1 cellular context compared by ENCODE assay signal in the genomic region with DNA sequence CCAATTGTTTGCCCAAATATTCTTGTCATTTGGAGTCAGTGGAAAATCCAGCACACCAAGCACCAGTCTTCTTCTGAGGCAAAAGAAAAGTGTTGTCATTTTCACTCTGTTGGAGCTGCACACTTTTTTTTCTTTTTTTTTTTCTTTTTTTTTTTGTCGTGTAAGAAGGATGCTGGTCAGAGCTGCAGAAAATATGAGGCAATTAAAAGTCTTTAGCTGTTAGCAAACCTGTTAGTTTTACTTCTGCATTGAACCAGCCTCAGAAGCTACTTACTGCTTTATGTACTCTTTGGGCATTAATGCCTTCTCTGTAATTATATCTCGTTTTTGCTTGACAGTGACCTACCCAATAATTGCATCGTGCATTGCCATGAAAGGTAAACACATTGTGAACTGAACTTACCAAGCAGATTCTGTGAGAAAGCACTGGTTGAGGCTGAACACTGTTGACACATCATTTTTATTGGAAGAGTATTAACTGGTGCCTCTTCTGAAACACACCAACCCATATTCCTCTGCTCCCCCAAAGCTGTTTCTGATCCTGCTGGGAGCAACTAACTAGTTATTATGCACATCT.
TF ChIP-seq lines count a peak whose summit lies in the region.

No MANE protein-coding gene starts in this region.

TF ChIP-seq in K562, 482 proteins besides CTCF, POLR2A, EP300 and RAD21 (continued from another document):
- TF ChIP-seq, protein P1, sequence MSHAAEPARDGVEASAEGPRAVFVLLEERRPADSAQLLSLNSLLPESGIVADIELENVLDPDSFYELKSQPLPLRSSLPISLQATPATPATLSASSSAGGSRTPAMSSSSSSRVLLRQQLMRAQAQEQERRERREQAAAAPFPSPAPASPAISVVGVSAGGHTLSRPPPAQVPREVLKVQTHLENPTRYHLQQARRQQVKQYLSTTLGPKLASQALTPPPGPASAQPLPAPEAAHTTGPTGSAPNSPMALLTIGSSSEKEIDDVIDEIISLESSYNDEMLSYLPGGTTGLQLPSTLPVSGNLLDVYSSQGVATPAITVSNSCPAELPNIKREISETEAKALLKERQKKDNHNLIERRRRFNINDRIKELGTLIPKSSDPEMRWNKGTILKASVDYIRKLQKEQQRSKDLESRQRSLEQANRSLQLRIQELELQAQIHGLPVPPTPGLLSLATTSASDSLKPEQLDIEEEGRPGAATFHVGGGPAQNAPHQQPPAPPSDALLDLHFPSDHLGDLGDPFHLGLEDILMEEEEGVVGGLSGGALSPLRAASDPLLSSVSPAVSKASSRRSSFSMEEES (CRISPR knock-in tag; IDR thresholded peaks at IDR 0.05): no peak
- TF ChIP-seq, protein P2, sequence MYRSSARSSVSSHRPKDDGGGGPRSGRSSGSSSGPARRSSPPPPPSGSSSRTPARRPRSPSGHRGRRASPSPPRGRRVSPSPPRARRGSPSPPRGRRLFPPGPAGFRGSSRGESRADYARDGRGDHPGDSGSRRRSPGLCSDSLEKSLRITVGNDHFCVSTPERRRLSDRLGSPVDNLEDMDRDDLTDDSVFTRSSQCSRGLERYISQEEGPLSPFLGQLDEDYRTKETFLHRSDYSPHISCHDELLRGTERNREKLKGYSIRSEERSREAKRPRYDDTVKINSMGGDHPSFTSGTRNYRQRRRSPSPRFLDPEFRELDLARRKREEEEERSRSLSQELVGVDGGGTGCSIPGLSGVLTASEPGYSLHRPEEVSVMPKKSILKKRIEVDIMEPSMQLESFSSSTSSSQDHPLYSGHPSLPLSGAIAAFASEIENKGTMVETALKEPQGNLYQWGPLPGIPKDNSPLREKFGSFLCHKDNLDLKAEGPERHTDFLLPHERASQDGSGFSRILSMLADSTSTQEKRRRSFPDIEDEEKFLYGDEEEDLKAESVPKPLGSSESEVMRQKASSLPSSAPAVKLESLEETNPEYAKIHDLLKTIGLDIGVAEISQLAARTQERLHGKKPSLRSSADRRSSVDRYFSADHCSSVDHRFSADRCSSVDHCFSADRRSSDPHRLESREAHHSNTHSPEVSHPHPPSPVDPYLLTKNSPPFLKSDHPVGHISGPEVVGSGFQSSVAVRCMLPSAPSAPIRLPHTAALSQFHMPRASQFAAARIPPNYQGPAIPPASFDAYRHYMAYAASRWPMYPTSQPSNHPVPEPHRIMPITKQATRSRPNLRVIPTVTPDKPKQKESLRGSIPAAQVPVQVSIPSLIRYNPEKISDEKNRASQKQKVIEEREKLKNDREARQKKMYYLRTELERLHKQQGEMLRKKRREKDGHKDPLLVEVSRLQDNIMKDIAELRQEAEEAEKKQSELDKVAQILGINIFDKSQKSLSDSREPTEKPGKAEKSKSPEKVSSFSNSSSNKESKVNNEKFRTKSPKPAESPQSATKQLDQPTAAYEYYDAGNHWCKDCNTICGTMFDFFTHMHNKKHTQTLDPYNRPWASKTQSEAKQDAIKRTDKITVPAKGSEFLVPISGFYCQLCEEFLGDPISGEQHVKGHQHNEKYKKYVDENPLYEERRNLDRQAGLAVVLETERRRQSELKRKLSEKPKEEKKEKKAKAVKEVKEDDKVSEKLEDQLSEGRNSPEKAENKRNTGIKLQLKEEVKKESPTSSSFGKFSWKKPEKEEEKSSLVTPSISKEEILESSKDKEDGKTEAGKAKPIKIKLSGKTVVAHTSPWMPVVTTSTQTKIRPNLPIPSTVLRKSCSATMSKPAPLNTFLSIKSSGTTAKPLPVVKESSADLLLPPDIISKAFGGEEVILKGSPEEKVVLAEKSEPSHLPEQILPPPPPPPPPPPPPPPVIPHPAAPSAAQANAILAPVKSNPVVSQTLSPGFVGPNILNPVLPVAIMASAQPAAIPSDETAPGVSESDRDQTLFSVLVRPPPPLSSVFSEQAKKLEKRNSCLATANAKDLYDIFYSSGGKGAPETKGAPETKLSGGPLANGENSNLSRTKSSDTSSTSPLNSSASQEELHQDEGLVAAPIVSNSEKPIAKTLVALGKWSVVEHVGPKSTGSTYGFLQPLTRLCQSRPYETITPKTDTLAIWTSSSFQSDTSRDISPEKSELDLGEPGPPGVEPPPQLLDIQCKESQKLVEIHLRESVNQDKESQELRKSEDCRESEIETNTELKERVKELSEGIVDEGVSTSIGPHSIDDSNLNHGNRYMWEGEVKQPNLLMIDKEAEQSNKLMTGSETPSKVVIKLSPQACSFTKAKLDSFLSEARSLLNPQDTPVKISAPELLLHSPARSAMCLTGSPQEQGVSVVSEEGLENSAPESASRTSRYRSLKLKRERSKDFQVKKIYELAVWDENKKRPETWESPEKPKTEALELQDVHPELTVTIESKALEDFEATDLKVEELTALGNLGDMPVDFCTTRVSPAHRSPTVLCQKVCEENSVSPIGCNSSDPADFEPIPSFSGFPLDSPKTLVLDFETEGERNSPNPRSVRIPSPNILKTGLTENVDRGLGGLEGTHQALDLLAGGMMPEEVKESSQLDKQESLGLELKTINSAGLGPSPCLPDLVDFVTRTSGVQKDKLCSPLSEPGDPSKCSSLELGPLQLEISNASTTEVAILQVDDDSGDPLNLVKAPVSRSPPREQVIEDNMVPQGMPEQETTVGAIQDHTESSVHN (IDR thresholded peaks at IDR 0.05; ENCODE audit: borderline replicate concordance in 1 of 2, low read depth in 1 of 2): no peak
- no peak for TF ChIP-seq JUND (IDR thresholded peaks at IDR 0.05; ENCODE audit: borderline replicate concordance, low read depth, low read length)
- no peak for TF ChIP-seq JUND (tag; IDR thresholded peaks at IDR 0.05; ENCODE audit: borderline replicate concordance, low read depth, low read length)
- no peak for TF ChIP-seq NFYB (IDR thresholded peaks at IDR 0.05; ENCODE audit: extremely low read depth, insufficient read length)
- no peak for TF ChIP-seq ZSCAN32 (CRISPR knock-in tag; IDR thresholded peaks at IDR 0.05)
- no peak for TF ChIP-seq POLR2B (IDR thresholded peaks at IDR 0.05; ENCODE audit: low read depth, partially characterized antibody)
- TF ChIP-seq, protein P3, sequence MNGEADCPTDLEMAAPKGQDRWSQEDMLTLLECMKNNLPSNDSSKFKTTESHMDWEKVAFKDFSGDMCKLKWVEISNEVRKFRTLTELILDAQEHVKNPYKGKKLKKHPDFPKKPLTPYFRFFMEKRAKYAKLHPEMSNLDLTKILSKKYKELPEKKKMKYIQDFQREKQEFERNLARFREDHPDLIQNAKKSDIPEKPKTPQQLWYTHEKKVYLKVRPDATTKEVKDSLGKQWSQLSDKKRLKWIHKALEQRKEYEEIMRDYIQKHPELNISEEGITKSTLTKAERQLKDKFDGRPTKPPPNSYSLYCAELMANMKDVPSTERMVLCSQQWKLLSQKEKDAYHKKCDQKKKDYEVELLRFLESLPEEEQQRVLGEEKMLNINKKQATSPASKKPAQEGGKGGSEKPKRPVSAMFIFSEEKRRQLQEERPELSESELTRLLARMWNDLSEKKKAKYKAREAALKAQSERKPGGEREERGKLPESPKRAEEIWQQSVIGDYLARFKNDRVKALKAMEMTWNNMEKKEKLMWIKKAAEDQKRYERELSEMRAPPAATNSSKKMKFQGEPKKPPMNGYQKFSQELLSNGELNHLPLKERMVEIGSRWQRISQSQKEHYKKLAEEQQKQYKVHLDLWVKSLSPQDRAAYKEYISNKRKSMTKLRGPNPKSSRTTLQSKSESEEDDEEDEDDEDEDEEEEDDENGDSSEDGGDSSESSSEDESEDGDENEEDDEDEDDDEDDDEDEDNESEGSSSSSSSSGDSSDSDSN (IDR thresholded peaks at IDR 0.05; ENCODE audit: borderline replicate concordance in 1 of 2, low read depth in 2 of 2, low read length in 2 of 2): no peak
- no peak for TF ChIP-seq RB1 (IDR thresholded peaks at IDR 0.05; ENCODE audit: low read depth)
- TF ChIP-seq PML (IDR thresholded peaks at IDR 0.05; ENCODE audit: low read length): no peak
